In the genomic region with DNA sequence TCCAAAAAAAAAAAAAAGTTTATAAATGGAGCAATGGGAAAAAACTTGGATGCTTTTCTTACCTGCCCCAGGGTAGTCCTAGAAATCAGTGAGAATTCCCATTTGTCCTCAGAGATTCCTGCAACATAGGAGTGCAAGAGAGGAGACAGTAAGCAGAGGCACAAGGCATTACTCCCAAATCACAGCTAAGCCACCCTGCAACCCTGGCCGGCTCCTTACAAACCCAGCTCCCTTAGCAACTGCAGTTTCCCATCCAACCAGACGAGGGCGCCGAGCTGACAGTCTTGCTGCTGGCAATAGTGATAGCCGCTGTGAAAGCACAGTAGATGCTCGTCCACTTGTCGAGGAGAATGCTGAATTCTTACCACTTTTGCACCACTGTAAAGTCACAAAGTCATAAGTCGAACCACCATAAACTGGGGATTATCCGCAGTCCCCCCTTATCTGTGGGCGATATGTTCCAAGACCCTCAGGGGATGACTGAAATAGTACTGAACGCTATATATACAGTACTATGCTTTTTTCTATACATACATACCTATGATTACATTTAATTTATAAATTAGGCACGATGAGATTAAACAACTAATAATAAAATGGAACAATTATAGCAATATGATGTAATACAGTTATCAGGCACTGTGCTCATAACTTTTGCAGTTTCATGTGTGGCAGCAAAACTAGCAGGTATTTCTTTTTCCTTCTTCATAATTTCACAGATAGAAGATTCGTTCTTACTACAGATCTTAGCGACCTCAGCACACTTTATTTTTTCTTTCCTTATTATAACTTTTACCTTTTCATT, we compare ENCODE assay signal across 8 cellular contexts. TPM values are rescaled to one million over a fixed set of nuclear protein-coding genes. Genes with fewer than 3 reads are reported as not detected.
DNase-seq lines count a peak whose midpoint lies in the region; ATAC-seq, FAIRE-seq and TF ChIP-seq lines count a peak whose summit lies in the region.

No MANE protein-coding gene starts in this region.

- TF ChIP-seq POLR2A in GM12892 (IDR thresholded peaks at IDR 0.05; ENCODE audit: low read depth, low read length), result no peak

- peak; percentile 96 for TF ChIP-seq CTCF in RWPE2 (IDR thresholded peaks at IDR 0.05; ENCODE audit: poor library complexity, severe bottlenecking)
- TF ChIP-seq CTCF in foreskin fibroblast (IDR thresholded peaks at IDR 0.05; ENCODE audit: low read depth, low read length), result peak; percentile 80
- peak in 2 of 3 donors; percentile 28 to 78 for TF ChIP-seq CTCF in omental fat pad (IDR thresholded peaks at IDR 0.05)
- peak; percentile 90 for TF ChIP-seq CTCF in thoracic aorta (IDR thresholded peaks at IDR 0.05)

- peaks cover 2% of the 10 kb centered on the region for H3K4me1 ChIP-seq in RWPE2 (ENCODE audit: insufficient read depth, poor library complexity, severe bottlenecking)
- H3K4me1 ChIP-seq in thoracic aorta (ENCODE audit: control insufficient read depth in 1 of 2, low read depth in 2 of 2), result peaks cover under 1 to 9% of the 10 kb centered on the region in 2 donors

- H3K9me3 ChIP-seq in MG63, result no peaks in the 10 kb centered on the region
- no peaks in the 10 kb centered on the region for H3K9me3 ChIP-seq in RWPE2 (ENCODE audit: severe bottlenecking)
- no peaks in the 10 kb centered on the region for H3K9me3 ChIP-seq in thoracic aorta

- no peak for DNase-seq in GM12892 (ENCODE audit: insufficient read length)
- peak; percentile 72 for DNase-seq in MG63
- peak; percentile 77 for DNase-seq in RWPE2 (ENCODE audit: low spot score)
- peak; percentile 68 to 80 for DNase-seq in activated T-helper 1 cell treated with anti-CD3 and anti-CD28 coated beads, Interleukin-2, amount 50 U/mL, for 16 hours (ENCODE audit: low read depth in 1 of 2, low spot score in 1 of 2)
- DNase-seq in foreskin fibroblast, result peak; percentile 73 to 92
- peak; percentile 94 for DNase-seq in omental fat pad (ENCODE audit: low spot score)
- peak; percentile 70 for DNase-seq in thoracic aorta (ENCODE audit: low spot score)

- H3K27me3 ChIP-seq in MG63, result no peaks in the 10 kb centered on the region
- no peaks in the 10 kb centered on the region for H3K27me3 ChIP-seq in RWPE2 (ENCODE audit: insufficient read depth, poor library complexity, severe bottlenecking)
- H3K27me3 ChIP-seq in thoracic aorta (replicated peaks; ENCODE audit: insufficient read depth), result no peaks in the 10 kb centered on the region

- no peak overlapping the region for H3K4me3 ChIP-seq in MG63
- H3K4me3 ChIP-seq in RWPE2 (ENCODE audit: severe bottlenecking), result no peak overlapping the region
- H3K4me3 ChIP-seq in foreskin fibroblast (ENCODE audit: low read depth in 1 of 2, low read length in 2 of 2), result no peak overlapping the region
- H3K4me3 ChIP-seq in thoracic aorta, result no peak overlapping the region

- H3K36me3 ChIP-seq in MG63, result 0 out of 2 replicates have a peak, but pooled peaks cover 11% of the 10 kb centered on the region
- peaks cover 30% of the 10 kb centered on the region for H3K36me3 ChIP-seq in RWPE2 (ENCODE audit: low read depth)
- H3K36me3 ChIP-seq in thoracic aorta, result peaks cover 7% of the 10 kb centered on the region

- H3K27ac ChIP-seq in RWPE2 (ENCODE audit: poor library complexity, severe bottlenecking) (no peak overlapping the region), thoracic aorta (no peak overlapping the region)

- peak; percentile 94 for ATAC-seq in RWPE2 (ENCODE audit: low read depth)
- peak; percentile 89 for ATAC-seq in omental fat pad (ENCODE audit: low FRiP score)
- ATAC-seq in thoracic aorta (ENCODE audit: insufficient number of reproducible peaks, low FRiP score, low read depth), result no peak
- no peak for ATAC-seq in GM18511 (IDR thresholded peaks at IDR 0.05; ENCODE audit: unreplicated experiment)

- peak; percentile 94 for FAIRE-seq in GM12892 (lab: Jason Lieb, UNC)

RNA-seq across cellular contexts. Expression of a gene that starts 6.0 kb away (rescaled TPM):
- polyA plus RNA-seq in GM12892 (2012; ENCODE audit: missing spikeins), result 64.0 TPM
- 64.2 and 116 TPM in 2 replicates for total RNA-seq in MG63 (2014; rRNA removed; shearing (Covaris generic); ENCODE audit: low replicate concordance)
- total RNA-seq in omental fat pad (10 to 100 TPM; 44.3 to 58.8 (median 51.7) TPM), thoracic aorta (10 to 100 TPM; 42.9 to 57.0 TPM)

RNA-seq across cellular contexts. Expression of a gene that starts 18.7 kb away (rescaled TPM):
- 32.1 TPM for polyA plus RNA-seq in GM12892 (2012; ENCODE audit: missing spikeins)
- total RNA-seq in MG63 (2014; rRNA removed; shearing (Covaris generic); ENCODE audit: low replicate concordance), result 38.5 and 68.6 TPM in 2 replicates
- total RNA-seq in omental fat pad (10 to 100 TPM; 36.0 to 54.0 (median 40.3) TPM), thoracic aorta (10 to 100 TPM; 29.6 to 37.2 TPM)

RNA-seq across cellular contexts. Expression of a gene that starts 28.3 kb away (rescaled TPM):
- polyA plus RNA-seq in GM12892 (2012; ENCODE audit: missing spikeins), result 35.2 TPM
- 45.4 and 123 TPM in 2 replicates for total RNA-seq in MG63 (2014; rRNA removed; shearing (Covaris generic); ENCODE audit: low replicate concordance)
- total RNA-seq in omental fat pad, result 10 to 100 TPM; 15.6 to 19.4 (median 17.9) TPM
- 10 to 100 TPM in 1 of 2 donors, 1 to 10 TPM in 1; 8.3 to 10.0 TPM for total RNA-seq in thoracic aorta

RNA-seq across cellular contexts. Expression of a gene that starts 29.0 kb away (rescaled TPM):
- 21.8 TPM for polyA plus RNA-seq in GM12892 (2012; ENCODE audit: missing spikeins)
- 32.8 and 35.6 TPM in 2 replicates for total RNA-seq in MG63 (2014; rRNA removed; shearing (Covaris generic); ENCODE audit: low replicate concordance)
- total RNA-seq in omental fat pad, result 10 to 100 TPM; 44.1 to 73.7 (median 54.1) TPM
- 10 to 100 TPM; 23.3 to 40.6 TPM for total RNA-seq in thoracic aorta

RNA-seq across cellular contexts. Expression of a gene that starts 53.0 kb away (rescaled TPM):
- polyA plus RNA-seq in GM12892 (2012; ENCODE audit: missing spikeins), result 40.9 TPM
- total RNA-seq in MG63 (2014; rRNA removed; shearing (Covaris generic); ENCODE audit: low replicate concordance), result 27.6 and 41.0 TPM in 2 replicates
- total RNA-seq in omental fat pad (10 to 100 TPM; 19.2 to 47.1 (median 41.4) TPM), thoracic aorta (10 to 100 TPM; 27.6 to 31.7 TPM)

Comparison
In these comparisons a context has a peak if more than half of its experiments do, and no peak if none do; other contexts are left out.
1. ATAC-seq: peak in RWPE2 (single experiment) and omental fat pad (single experiment); none in thoracic aorta (single experiment) and GM18511 (single experiment).
2. Peak in every context shown above with its lines, with median percentiles within 50 percentile points of each other: CTCF ChIP-seq.